In the genomic region with DNA sequence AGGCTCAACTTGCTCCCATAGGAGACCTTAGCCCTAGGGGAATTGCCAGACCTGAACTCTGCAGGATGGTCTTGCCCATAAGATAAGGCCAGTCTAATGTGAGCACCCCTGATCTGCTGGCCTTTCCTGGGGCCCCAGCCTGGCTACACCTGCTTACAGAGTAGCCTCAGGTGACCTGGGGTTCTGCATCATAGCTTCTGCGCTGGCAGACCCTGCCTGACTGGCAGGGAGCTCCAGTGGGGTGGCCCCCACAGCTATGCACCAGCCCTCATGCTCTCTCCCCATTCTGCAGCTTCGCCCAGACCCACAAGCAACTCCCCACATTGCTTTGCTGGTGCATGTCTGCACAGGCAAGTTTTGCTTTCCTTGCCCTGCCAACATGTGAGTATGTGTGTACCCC, we compare ENCODE assay signal across 9 cellular contexts.
"Had no signal": no experiment of that assay in that cellular context is flagged by ENCODE, and none has a peak within 500 bp of the region (broad histone marks: within the 10 kb centered on the region; RNA-seq: fewer than 3 reads in every experiment).

No MANE protein-coding gene starts in this region.

- ATAC-seq: GM23338, HCT116, K562 had no signal

- H3K27ac ChIP-seq: HL-60 had no signal

- H3K4me2 ChIP-seq: GM23338 had no signal

- H3K9me3 ChIP-seq: HAP-1 had no signal

- H3K4me3 ChIP-seq: GM23338, HAP-1, K562 had no signal

- H3K36me3 ChIP-seq: HAP-1 had no signal

- DNase-seq: H7, HFFc6, IMR-90, KG1 had no signal

- H3K4me1 ChIP-seq: HAP-1 had no signal

- FAIRE-seq: K562 had no signal

- H2AFZ ChIP-seq: GM23338 had no signal
